ENCODE assay signal across 32 cellular contexts in the genomic region with DNA sequence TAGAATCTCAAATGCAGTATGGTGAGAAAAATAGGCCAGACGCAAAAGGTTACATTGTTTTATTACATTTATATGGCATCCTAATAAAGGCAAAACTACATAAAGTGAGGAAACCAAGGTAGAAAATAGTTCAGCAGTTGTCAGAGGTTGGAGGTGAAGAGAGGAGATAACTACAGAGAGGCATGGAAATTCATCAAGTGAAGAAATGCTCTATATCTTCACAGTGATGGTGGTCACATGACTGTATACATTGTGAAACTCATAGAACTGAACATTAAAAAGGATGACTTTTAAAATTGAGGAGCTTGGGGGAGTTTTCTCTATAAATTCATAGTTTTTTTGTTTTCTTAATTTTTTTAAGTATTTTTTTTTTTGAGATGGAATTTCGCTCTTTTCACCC. TPM values are rescaled to one million over a fixed set of nuclear protein-coding genes. Genes with fewer than 3 reads are reported as not detected.
"Had no signal": no experiment of that assay in that cellular context is flagged by ENCODE, and none has a peak within 500 bp of the region (broad histone marks: within the 10 kb centered on the region; RNA-seq: fewer than 3 reads in every experiment).

No MANE protein-coding gene starts in this region.

- DNase-seq: activated CD4-positive, alpha-beta T cell treated with anti-CD3 and anti-CD28 coated beads for 36 hours; activated CD4-positive, CD25-positive, alpha-beta regulatory T cell; activated CD8-positive, alpha-beta memory T cell treated with anti-CD3 and anti-CD28 coated beads, Interleukin-2, amount 50 U/mL, for 4 hours; activated CD8-positive, alpha-beta T cell treated with anti-CD3 and anti-CD28 coated beads for 36 hours; activated naive CD4-positive, alpha-beta T cell treated with anti-CD3 and anti-CD28 coated beads, Interleukin-2, amount 50 U/mL, for 16 hours; activated naive CD8-positive, alpha-beta T cell treated with anti-CD3 and anti-CD28 coated beads, Interleukin-2, amount 10 ng/mL, durations not matched to agents 7 days and 5 days; activated T-cell treated with anti-CD3 and anti-CD28 coated beads, Interleukin-2, amount 50 U/mL, for 1 hour; adrenal gland; anterior cingulate cortex; central memory CD4-positive, alpha-beta T cell; IMR-90; KG1; NCI-H1105 treated with DMSO at 0.1 percent for 48 hours; NCI-H1436 treated with DMSO at 0.1 percent for 48 hours; NCI-H187; NCI-H2107; NCI-H2171 treated with DMSO at 0.1 percent for 48 hours; NCI-H226; NCI-H510A; NCI-H526 treated with DMSO at 0.1 percent for 48 hours; NCI-H82; NK-92 treated with Interleukin-12 subunit alpha and Interleukin-12 subunit beta, amount 100 ng/mL, for 24 hours; OCI-M1; Peyer's patch; SHP77; SW 1271 had no signal

- H3K4me3 ChIP-seq: adrenal gland, breast epithelium, Peyer's patch, SJSA1 had no signal

- H3K9me3 Mint-ChIP-seq: activated CD8-positive, alpha-beta T cell treated with anti-CD3 and anti-CD28 coated beads for 36 hours; T-helper 2 cell treated with Interferon-gamma antibody and Interleukin-4, amounts not matched to agents 5 μg/mL and 100 μg/mL, for 36 hours had no signal

- H3K27ac Mint-ChIP-seq: activated CD4-positive, alpha-beta T cell treated with anti-CD3 and anti-CD28 coated beads for 36 hours; activated CD8-positive, alpha-beta T cell treated with anti-CD3 and anti-CD28 coated beads for 36 hours; activated naive CD8-positive, alpha-beta T cell treated with anti-CD3 and anti-CD28 coated beads, Interleukin-2, amount 10 ng/mL, durations not matched to agents 7 days and 5 days; T-helper 2 cell treated with Interferon-gamma antibody and Interleukin-4, amounts not matched to agents 5 μg/mL and 100 μg/mL, for 36 hours had no signal

- H3K4me3 Mint-ChIP-seq: activated CD4-positive, alpha-beta T cell treated with anti-CD3 and anti-CD28 coated beads for 36 hours; activated CD8-positive, alpha-beta T cell treated with anti-CD3 and anti-CD28 coated beads for 36 hours; activated naive CD8-positive, alpha-beta T cell treated with anti-CD3 and anti-CD28 coated beads, Interleukin-2, amount 10 ng/mL, durations not matched to agents 7 days and 5 days; T-helper 2 cell treated with Interferon-gamma antibody and Interleukin-4, amounts not matched to agents 5 μg/mL and 100 μg/mL, for 36 hours had no signal

- H3K4me1 Mint-ChIP-seq: activated CD4-positive, alpha-beta T cell treated with anti-CD3 and anti-CD28 coated beads for 36 hours; activated naive CD8-positive, alpha-beta T cell treated with anti-CD3 and anti-CD28 coated beads, Interleukin-2, amount 10 ng/mL, durations not matched to agents 7 days and 5 days had no signal

- H3K27me3 ChIP-seq: adrenal gland, breast epithelium, Peyer's patch, SJSA1 had no signal

- H3K36me3 ChIP-seq: adrenal gland, breast epithelium, Peyer's patch, SJSA1 had no signal

- ATAC-seq: activated CD4-positive, alpha-beta T cell treated with anti-CD3 and anti-CD28 coated beads for 36 hours; activated CD8-positive, alpha-beta T cell treated with anti-CD3 and anti-CD28 coated beads for 36 hours; SK-N-SH treated with all-trans-retinoic acid at 6 μM for 48 hours had no signal

- H3K36me3 Mint-ChIP-seq: activated naive CD8-positive, alpha-beta T cell treated with anti-CD3 and anti-CD28 coated beads, Interleukin-2, amount 10 ng/mL, durations not matched to agents 7 days and 5 days had no signal

- H3K9me3 ChIP-seq: adrenal gland, breast epithelium, Peyer's patch, SJSA1 had no signal

- H3K27ac ChIP-seq: adrenal gland, breast epithelium, Peyer's patch, RWPE1, SJSA1 had no signal

RNA-seq across cellular contexts. Expression of gene LGR4, which starts 14.4 kb away (rescaled TPM):
- total RNA-seq: T-helper 1 cell treated with Interleukin-12 subunit alpha and Interleukin-12 subunit beta and Interleukin-4 antibody, amounts not matched to agents 30 ng/mL and 1 ng/mL, for 36 hours had no signal
